In the genomic region with DNA sequence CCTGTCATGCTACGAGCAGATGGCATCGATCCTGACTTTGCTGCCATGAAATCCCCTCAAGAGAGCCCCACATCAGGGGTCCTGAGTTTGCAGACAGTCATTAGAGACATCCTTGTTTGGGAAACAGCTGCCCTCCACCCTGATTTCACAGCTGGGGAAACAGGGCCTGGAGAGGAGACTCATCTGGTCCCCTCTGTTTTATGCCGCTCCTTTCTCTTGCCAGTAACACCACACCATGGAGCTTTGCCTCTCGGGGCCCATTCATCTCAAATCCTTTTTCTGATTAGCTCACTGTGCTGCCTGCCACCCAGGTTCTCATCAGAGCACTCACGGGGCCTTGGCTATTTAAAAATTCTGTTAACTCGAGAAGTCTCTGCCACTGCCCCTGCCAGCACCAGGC, we compare ENCODE assay signal across 21 cellular contexts. TPM values are rescaled to one million over a fixed set of nuclear protein-coding genes. Genes with fewer than 3 reads are reported as not detected.
"Had no signal": no experiment of that assay in that cellular context is flagged by ENCODE, and none has a peak within 500 bp of the region (broad histone marks: within the 10 kb centered on the region; RNA-seq: fewer than 3 reads in every experiment).

No MANE protein-coding gene starts in this region.

- H3K27ac ChIP-seq: body of pancreas, neutrophil, pancreas, spleen, thoracic aorta, upper lobe of right lung had no signal

- H3K9me3 ChIP-seq: body of pancreas, neutrophil, pancreas, spleen, thoracic aorta, upper lobe of right lung had no signal

- FAIRE-seq: keratinocyte, pancreas had no signal

- H3K4me3 ChIP-seq: body of pancreas, lung, pancreas, spleen, thoracic aorta, upper lobe of right lung had no signal

- H3K27me3 Mint-ChIP-seq: activated B cell treated with CpG ODN at 0.5 μM for 24 hours; activated naive CD8-positive, alpha-beta T cell treated with anti-CD3 and anti-CD28 coated beads for 36 hours had no signal

- H3K27me3 ChIP-seq: body of pancreas, neutrophil, pancreas, spleen, upper lobe of right lung had no signal

- H3K36me3 Mint-ChIP-seq: activated CD8-positive, alpha-beta memory T cell treated with anti-CD3 and anti-CD28 coated beads, Interleukin-2, amount 10 ng/mL, durations not matched to agents 7 days and 5 days; activated naive CD8-positive, alpha-beta T cell treated with anti-CD3 and anti-CD28 coated beads for 36 hours; natural killer cell; stimulated activated naive B cell treated with anti-CD40 and anti-IgM and Interleukin-4, amounts not matched to agents 10 μg/mL and 1 μg/mL and 100 μg/mL, for 72 hours had no signal

- H3K4me1 Mint-ChIP-seq: activated B cell treated with CpG ODN at 0.5 μM for 24 hours; activated CD4-positive, alpha-beta memory T cell treated with anti-CD3 and anti-CD28 coated beads, Interleukin-2, amount 10 ng/mL, durations not matched to agents 7 days and 5 days; activated CD8-positive, alpha-beta memory T cell treated with anti-CD3 and anti-CD28 coated beads, Interleukin-2, amount 10 ng/mL, durations not matched to agents 7 days and 5 days; activated naive CD8-positive, alpha-beta T cell treated with anti-CD3 and anti-CD28 coated beads for 36 hours; natural killer cell; stimulated activated naive B cell treated with anti-CD40 and anti-IgM and Interleukin-4, amounts not matched to agents 10 μg/mL and 1 μg/mL and 100 μg/mL, for 72 hours had no signal

- H3K27ac Mint-ChIP-seq: activated B cell treated with CpG ODN at 0.5 μM for 24 hours; activated CD4-positive, alpha-beta memory T cell treated with anti-CD3 and anti-CD28 coated beads, Interleukin-2, amount 10 ng/mL, durations not matched to agents 7 days and 5 days; activated CD8-positive, alpha-beta memory T cell treated with anti-CD3 and anti-CD28 coated beads, Interleukin-2, amount 10 ng/mL, durations not matched to agents 7 days and 5 days; natural killer cell; stimulated activated naive B cell treated with anti-CD40 and anti-IgM and Interleukin-4, amounts not matched to agents 10 μg/mL and 1 μg/mL and 100 μg/mL, for 72 hours had no signal

- H3K4me1 ChIP-seq: body of pancreas, pancreas, spleen, upper lobe of right lung had no signal

- H3K4me3 Mint-ChIP-seq: activated B cell treated with CpG ODN at 0.5 μM for 24 hours; activated CD4-positive, alpha-beta memory T cell treated with anti-CD3 and anti-CD28 coated beads, Interleukin-2, amount 10 ng/mL, durations not matched to agents 7 days and 5 days; activated CD8-positive, alpha-beta memory T cell treated with anti-CD3 and anti-CD28 coated beads, Interleukin-2, amount 10 ng/mL, durations not matched to agents 7 days and 5 days; activated naive CD8-positive, alpha-beta T cell treated with anti-CD3 and anti-CD28 coated beads for 36 hours; natural killer cell; stimulated activated naive B cell treated with anti-CD40 and anti-IgM and Interleukin-4, amounts not matched to agents 10 μg/mL and 1 μg/mL and 100 μg/mL, for 72 hours had no signal

- DNase-seq: activated B cell treated with CpG ODN at 0.5 μM for 24 hours; activated CD4-positive, alpha-beta memory T cell treated with anti-CD3 and anti-CD28 coated beads, Interleukin-2, amount 10 ng/mL, durations not matched to agents 7 days and 5 days; activated CD4-positive, alpha-beta T cell treated with anti-CD3 and anti-CD28 coated beads for 48 hours; activated CD8-positive, alpha-beta memory T cell treated with anti-CD3 and anti-CD28 coated beads, Interleukin-2, amount 10 ng/mL, durations not matched to agents 7 days and 5 days; activated naive CD8-positive, alpha-beta T cell treated with anti-CD3 and anti-CD28 coated beads for 36 hours; amygdala; body of pancreas; foreskin melanocyte; natural killer cell; pancreas; spleen; stimulated activated naive B cell treated with anti-CD40 and anti-IgM and Interleukin-4, amounts not matched to agents 10 μg/mL and 1 μg/mL and 100 μg/mL, for 72 hours; upper lobe of right lung had no signal

- H3K36me3 ChIP-seq: neutrophil, pancreas, spleen, thoracic aorta, upper lobe of right lung had no signal

- H3K9me3 Mint-ChIP-seq: activated B cell treated with CpG ODN at 0.5 μM for 24 hours; activated CD4-positive, alpha-beta memory T cell treated with anti-CD3 and anti-CD28 coated beads, Interleukin-2, amount 10 ng/mL, durations not matched to agents 7 days and 5 days; activated naive CD8-positive, alpha-beta T cell treated with anti-CD3 and anti-CD28 coated beads for 36 hours; natural killer cell; stimulated activated naive B cell treated with anti-CD40 and anti-IgM and Interleukin-4, amounts not matched to agents 10 μg/mL and 1 μg/mL and 100 μg/mL, for 72 hours had no signal

RNA-seq across cellular contexts. Expression of gene C5orf58, which starts 36.9 kb away (rescaled TPM):
- total RNA-seq: activated B cell treated with CpG ODN at 0.5 μM for 24 hours; activated CD4-positive, alpha-beta memory T cell treated with anti-CD3 and anti-CD28 coated beads, Interleukin-2, amount 10 ng/mL, durations not matched to agents 7 days and 5 days; activated CD8-positive, alpha-beta memory T cell treated with anti-CD3 and anti-CD28 coated beads, Interleukin-2, amount 10 ng/mL, durations not matched to agents 7 days and 5 days; activated naive CD8-positive, alpha-beta T cell treated with anti-CD3 and anti-CD28 coated beads for 36 hours; body of pancreas; cardiac septum; dermis microvascular lymphatic vessel endothelial cell; epithelial cell of proximal tubule; left lobe of liver; lung; natural killer cell; pancreas; spleen; thoracic aorta; upper lobe of right lung had no signal
